1 cellular context compared by ENCODE assay signal in the genomic region with DNA sequence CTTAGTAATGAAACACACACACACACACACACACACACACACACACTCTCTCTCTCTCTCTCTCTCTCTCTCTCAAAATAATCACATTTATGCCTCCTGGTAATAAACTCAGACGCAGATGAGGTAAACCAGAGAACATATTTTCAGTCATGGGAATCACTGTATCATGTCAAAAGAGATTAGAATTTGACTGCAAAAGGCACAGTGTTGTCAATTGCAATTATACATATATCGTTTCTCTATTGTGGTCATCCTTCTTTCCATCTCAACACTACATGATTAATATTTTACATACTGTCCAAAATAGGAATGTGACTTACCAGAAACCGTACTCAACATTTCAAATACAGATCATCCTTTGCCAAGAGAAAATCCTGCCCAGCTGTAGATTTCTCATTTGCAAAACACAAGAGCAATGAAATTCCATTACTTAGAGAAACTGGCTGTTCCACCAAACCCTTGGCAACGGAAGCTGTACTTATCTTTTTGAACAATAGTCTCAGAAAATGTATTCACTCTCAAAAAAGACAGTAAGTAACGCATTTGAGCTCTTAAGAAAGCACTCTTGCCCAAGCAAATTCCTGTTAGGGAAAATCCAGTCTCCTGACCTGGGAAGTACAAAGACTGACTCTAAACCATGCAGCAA.
TF ChIP-seq lines count a peak whose summit lies in the region.

No MANE protein-coding gene starts in this region.

TF ChIP-seq in IMR-90, 13 proteins besides CTCF, POLR2A, EP300 and RAD21:
- TF ChIP-seq MAFK (IDR thresholded peaks at IDR 0.05; ENCODE audit: low read depth, low read length) = no peak
- no peak for TF ChIP-seq CEBPB (IDR thresholded peaks at IDR 0.05; ENCODE audit: low read depth, low read length)
- TF ChIP-seq FOS (IDR thresholded peaks at IDR 0.05; ENCODE audit: low read depth, low read length) = no peak
- no peak for TF ChIP-seq RCOR1 (IDR thresholded peaks at IDR 0.05; ENCODE audit: insufficient replicate concordance, low read length)
- TF ChIP-seq, protein P1, sequence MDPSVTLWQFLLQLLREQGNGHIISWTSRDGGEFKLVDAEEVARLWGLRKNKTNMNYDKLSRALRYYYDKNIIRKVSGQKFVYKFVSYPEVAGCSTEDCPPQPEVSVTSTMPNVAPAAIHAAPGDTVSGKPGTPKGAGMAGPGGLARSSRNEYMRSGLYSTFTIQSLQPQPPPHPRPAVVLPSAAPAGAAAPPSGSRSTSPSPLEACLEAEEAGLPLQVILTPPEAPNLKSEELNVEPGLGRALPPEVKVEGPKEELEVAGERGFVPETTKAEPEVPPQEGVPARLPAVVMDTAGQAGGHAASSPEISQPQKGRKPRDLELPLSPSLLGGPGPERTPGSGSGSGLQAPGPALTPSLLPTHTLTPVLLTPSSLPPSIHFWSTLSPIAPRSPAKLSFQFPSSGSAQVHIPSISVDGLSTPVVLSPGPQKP (IDR thresholded peaks at IDR 0.05; ENCODE audit: borderline replicate concordance, low read depth, low read length) = no peak
- TF ChIP-seq RFX5 (IDR thresholded peaks at IDR 0.05; ENCODE audit: low read depth, low read length) = no peak
- TF ChIP-seq, protein P2, sequence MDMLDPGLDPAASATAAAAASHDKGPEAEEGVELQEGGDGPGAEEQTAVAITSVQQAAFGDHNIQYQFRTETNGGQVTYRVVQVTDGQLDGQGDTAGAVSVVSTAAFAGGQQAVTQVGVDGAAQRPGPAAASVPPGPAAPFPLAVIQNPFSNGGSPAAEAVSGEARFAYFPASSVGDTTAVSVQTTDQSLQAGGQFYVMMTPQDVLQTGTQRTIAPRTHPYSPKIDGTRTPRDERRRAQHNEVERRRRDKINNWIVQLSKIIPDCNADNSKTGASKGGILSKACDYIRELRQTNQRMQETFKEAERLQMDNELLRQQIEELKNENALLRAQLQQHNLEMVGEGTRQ (IDR thresholded peaks at IDR 0.05; ENCODE audit: low read depth, low read length) = no peak
- no peak for TF ChIP-seq SMC3 (IDR thresholded peaks at IDR 0.05; ENCODE audit: low read depth, low read length)
- TF ChIP-seq BHLHE40 (IDR thresholded peaks at IDR 0.05; ENCODE audit: low read depth, low read length) = no peak
- TF ChIP-seq NFE2L2 (IDR thresholded peaks at IDR 0.05; ENCODE audit: low read depth, low read length) = no peak
- TF ChIP-seq MXI1 (IDR thresholded peaks at IDR 0.05; ENCODE audit: borderline replicate concordance, low read depth, low read length) = no peak
- no peak for TF ChIP-seq MAZ (IDR thresholded peaks at IDR 0.05; ENCODE audit: borderline replicate concordance, low read depth, low read length)
- no peak for TF ChIP-seq CHD1 (IDR thresholded peaks at IDR 0.05; ENCODE audit: low read depth, low read length)
TF ChIP-seq in IMR-90: peak in this region for 0.
